In the genomic region with DNA sequence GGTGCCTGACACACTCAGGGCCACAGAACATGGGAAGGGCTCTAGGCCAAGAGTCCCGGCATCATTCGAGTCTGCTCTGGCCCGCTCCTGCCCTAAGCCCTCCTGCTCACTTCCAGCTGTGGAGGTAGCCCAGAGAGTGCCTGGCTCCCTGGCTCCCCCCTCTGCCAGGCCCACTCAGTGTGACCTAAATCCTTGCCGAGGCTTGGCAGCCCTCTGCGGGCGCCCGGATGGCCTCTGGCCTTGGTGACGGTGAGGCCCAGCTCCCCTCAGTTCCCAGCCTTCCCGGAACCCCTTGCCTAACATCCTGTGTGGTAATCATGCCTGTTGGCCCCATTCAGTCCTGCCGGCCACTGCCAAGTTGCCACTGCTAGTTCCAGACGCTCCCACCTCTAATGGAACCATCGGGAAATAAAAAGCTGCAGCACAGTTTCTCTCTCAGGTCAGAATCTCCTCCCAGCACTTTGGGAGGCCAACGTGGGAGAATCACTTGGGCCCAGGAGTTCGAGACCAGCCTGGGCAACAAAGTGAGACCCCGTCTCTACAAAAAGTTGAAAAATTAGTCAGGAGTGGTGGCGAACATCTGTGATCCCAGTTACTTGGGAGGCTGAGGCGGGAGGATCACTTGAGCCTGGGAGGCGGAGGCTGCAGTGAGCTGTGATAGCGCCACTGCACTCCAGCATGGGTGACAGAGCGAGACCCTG, we compare ENCODE assay signal across 9 cellular contexts. TPM values are rescaled to one million over a fixed set of nuclear protein-coding genes. Genes with fewer than 3 reads are reported as not detected.
A peak's percentile ranks its signal among the peaks of the same experiment; 100 is the strongest.
DNase-seq lines count a peak whose midpoint lies in the region; ATAC-seq and TF ChIP-seq lines count a peak whose summit lies in the region.
"Had no signal": no experiment of that assay in that cellular context is flagged by ENCODE, and none has a peak within 500 bp of the region (broad histone marks: within the 10 kb centered on the region; RNA-seq: fewer than 3 reads in every experiment).

No MANE protein-coding gene starts in this region.

- intact Hi-C loops in CD4-positive, alpha-beta T cell (cut with DNase I, micrococcal nuclease), result loop anchor here in 1 of 2 experiments (5.0 to 10.0 kb wide), 5 partner anchors 194 to 1241 kb away; partner anchors contain the start of genes DFFA, PEX14, RERE and SLC25A33
- intact Hi-C loops in Right ventricle myocardium superior (cut with DNase I), result no loop called here
- intact Hi-C loops in posterior cingulate gyrus (cut with DNase I), result no loop called here

- H3K9me3 ChIP-seq in CD4-positive, alpha-beta T cell (ENCODE audit: control insufficient read depth, low read length), result no peaks in the 10 kb centered on the region

- H3K9me3 Mint-ChIP-seq in CD4-positive, alpha-beta T cell, result no peaks in the 10 kb centered on the region
- H3K9me3 Mint-ChIP-seq in T-cell, result no peaks in the 10 kb centered on the region

- no peak for TF ChIP-seq CTCF in CD4-positive, alpha-beta T cell (IDR thresholded peaks at IDR 0.05)

- H3K27ac Mint-ChIP-seq in CD4-positive, alpha-beta T cell, result peak overlapping the region; percentile 87
- peak overlapping the region in 1 of 2 donors; percentile 23 for H3K27ac Mint-ChIP-seq in T-cell

- H3K36me3 Mint-ChIP-seq in CD4-positive, alpha-beta T cell (ENCODE audit: low read depth), result peaks cover 4% of the 10 kb centered on the region
- no peaks in the 10 kb centered on the region for H3K36me3 Mint-ChIP-seq in T-cell

- POLR2A ChIA-PET in CD4-positive, alpha-beta T cell (lab: Charles Lee), result interaction anchor here (0.9 to 1.1 kb wide), 4 partner anchors 57 to 418 kb away, joined by 3 to 4 read pairs (median 4); partner anchors contain the start of gene PIK3CD
- POLR2A ChIA-PET in T-cell (lab: Charles Lee), result interaction anchor here in 1 of 2 donors (0.7 kb wide), 2 partner anchors 13 to 502 kb away, joined by 6 to 11 read pairs; no protein-coding TSS in a partner anchor

- H3K4me1 Mint-ChIP-seq in CD4-positive, alpha-beta T cell (ENCODE audit: low read depth), result peaks cover 27% of the 10 kb centered on the region
- peaks cover 20 to 26% (median 25%) of the 10 kb centered on the region in 3 donors for H3K4me1 Mint-ChIP-seq in T-cell

- H3K27ac ChIP-seq in CD4-positive, alpha-beta T cell (ENCODE audit: low read depth, low read length), result no peak overlapping the region

- CTCF ChIA-PET in CD4-positive, alpha-beta T cell (lab: Charles Lee), result interaction anchor here (0.6 to 1.5 kb wide), 7 partner anchors 23 to 196 kb away, joined by 3 to 7 read pairs (median 3); partner anchors contain the start of gene GPR157
- CTCF ChIA-PET in T-cell (lab: Charles Lee), result interaction anchor here in 1 of 2 donors (0.6 kb wide), 1 partner anchor 438 kb away, joined by 5 read pairs; no protein-coding TSS in a partner anchor

- no peak for ATAC-seq in CD4-positive, alpha-beta T cell (ENCODE audit: poor library complexity)
- ATAC-seq in T-cell (replicated peaks in 1 of 4) (no peak), Right ventricle myocardium superior (ENCODE audit: poor library complexity) (peak; percentile 72), GM18519 (IDR thresholded peaks at IDR 0.05; ENCODE audit: low FRiP score, unreplicated experiment) (no peak), GM18861 (IDR thresholded peaks at IDR 0.05; ENCODE audit: unreplicated experiment) (no peak), GM21737 (IDR thresholded peaks at IDR 0.05; ENCODE audit: unreplicated experiment) (no peak)

- peak overlapping the region; percentile 97 for H3K4me3 Mint-ChIP-seq in CD4-positive, alpha-beta T cell
- H3K4me3 Mint-ChIP-seq in T-cell, result peak overlapping the region; percentile 91 to 96 (median 92)

- H3K27me3 ChIP-seq in CD4-positive, alpha-beta T cell (ENCODE audit: control insufficient read depth, insufficient read depth, low read length), result no peaks in the 10 kb centered on the region

- no peaks in the 10 kb centered on the region for H3K27me3 Mint-ChIP-seq in CD4-positive, alpha-beta T cell
- no peaks in the 10 kb centered on the region for H3K27me3 Mint-ChIP-seq in T-cell

- DNase-seq in CD4-positive, alpha-beta T cell, result no peak
- DNase-seq in T-cell (no peak), Right ventricle myocardium superior (peak; percentile 92), posterior cingulate gyrus (peak in 8 of 10 donors; percentile 34 to 92 (median 66)), cortex of kidney (lab: John Stamatoyannopoulos, UW) (no peak)
- DNase-seq: activated gamma-delta T cell treated with Interleukin-2 at 50 U/mL for 16 hours had no signal

RNA-seq across cellular contexts. Expression of gene H6PD, which starts 1.2 kb away (rescaled TPM):
- 10 to 100 TPM; 13.6 to 13.9 TPM for total RNA-seq in CD4-positive, alpha-beta T cell
- total RNA-seq in T-cell (10 to 100 TPM; 17.6 to 26.5 (median 23.9) TPM), Right ventricle myocardium superior (20.9 TPM)

RNA-seq across cellular contexts. Expression of gene SPSB1, which starts 59.3 kb away (rescaled TPM):
- total RNA-seq in CD4-positive, alpha-beta T cell, result 1 to 10 TPM; 1.9 to 2.3 TPM
- total RNA-seq in T-cell (1 to 10 TPM; 3.1 to 6.4 (median 5.4) TPM), Right ventricle myocardium superior (13.0 TPM)

Comparison
In these comparisons a context has a peak if more than half of its experiments do, and no peak if none do; other contexts are left out.
1. DNase-seq: peak in Right ventricle myocardium superior (single experiment) and posterior cingulate gyrus (8 of 10); none in CD4-positive, alpha-beta T cell (0 of 10), T-cell (0 of 34) and cortex of kidney (single experiment).